8 cellular contexts compared by ENCODE assay signal in genomic region chr1:157138220-157139124, GRCh38. TPM values are rescaled to one million over a fixed set of nuclear protein-coding genes. Genes with fewer than 3 reads are reported as not detected.
DNase-seq lines count a peak whose midpoint lies in the region; ATAC-seq and TF ChIP-seq lines count a peak whose summit lies in the region.

Gene ETV3, minus strand, starts transcription at chr1:157138395. Its CDS starts 2,043 bp downstream, at chr1:157136352.

- no peak for TF ChIP-seq CTCF in GM13976 (IDR thresholded peaks at IDR 0.05; ENCODE audit: borderline replicate concordance, control extremely low read depth, extremely low read depth, insufficient read depth, missing control alignments)
- peak in 2 of 4 experiments; percentile 1 to 8 for TF ChIP-seq CTCF in uterus (IDR thresholded peaks at IDR 0.05)

- under 1% methylated on average over 87 of the region's 87 CpGs for WGBS in right cardiac atrium

- in situ Hi-C loops in GM13976 (cut with MboI; ENCODE audit: low sequenced_read_pairs, unreplicated experiment) = no loop called here

- H3K27ac ChIP-seq in angular gyrus (ENCODE audit: low read depth, low read length) (peak within 1 kb of the TSS; percentile 89), right cardiac atrium (ENCODE audit: low read length) (peak within 1 kb of the TSS; percentile 95), uterus (peak within 1 kb of the TSS; percentile 91 to 97)

- H3K27me3 ChIP-seq in right cardiac atrium (ENCODE audit: control insufficient read depth, insufficient read depth) (no peaks in the 10 kb centered on the region), uterus (no peaks in the 10 kb centered on the region)

- H3K4me3 ChIP-seq in right cardiac atrium (ENCODE audit: low read length) (peak within 1 kb of the TSS; percentile 63), uterus (peak within 1 kb of the TSS; percentile 92 to 100)

- peaks cover 3% of the 10 kb centered on the region for H3K4me1 ChIP-seq in right cardiac atrium (ENCODE audit: control insufficient read depth, insufficient read depth, low read length)
- H3K4me1 ChIP-seq in uterus = peaks cover 0 to 10% of the 10 kb centered on the region in 2 donors

- no peaks in the 10 kb centered on the region for H3K36me3 ChIP-seq in uterus

- peak; percentile 80 for ATAC-seq in HG02840 (IDR thresholded peaks at IDR 0.05; ENCODE audit: low FRiP score, unreplicated experiment)
- peak; percentile 99 for ATAC-seq in right cardiac atrium

- peak; percentile 79 to 94 for TF ChIP-seq POLR2A in uterus (IDR thresholded peaks at IDR 0.05)

- intact Hi-C loops in right cardiac atrium (cut with DNase I) (no loop called here), uterus (cut with DNase I; ENCODE audit: low total_unique reads) (no loop called here)

- H3K9me3 ChIP-seq in right cardiac atrium (ENCODE audit: control insufficient read depth, low read length) (no peaks in the 10 kb centered on the region), uterus (no peaks in the 10 kb centered on the region)

- DNase-seq in GM13976 (ENCODE audit: low spot score) = peak; percentile 95
- peak; percentile 75 for DNase-seq in NCI-H1694 (lab: John Stamatoyannopoulos, UW)
- peak; percentile 72 to 93 (median 87) for DNase-seq in T-helper 2 cell
- peak; percentile 92 to 96 (median 95) for DNase-seq in right cardiac atrium
- peak; percentile 90 for DNase-seq in putamen (ENCODE audit: low spot score)
- DNase-seq in uterus = peak; percentile 91 to 93

RNA-seq across cellular contexts. Expression of gene ETV3, which starts in this region (rescaled TPM):
- total RNA-seq in right cardiac atrium = 10 to 100 TPM; 18.2 to 22.9 (median 19.1) TPM
- polyA plus RNA-seq in right cardiac atrium = 6.5 TPM
- 10 to 100 TPM in 3 of 4 donors, 1 to 10 TPM in 1; 4.4 to 30.1 (median 19.6) TPM for total RNA-seq in uterus

Comparison
In these comparisons a context has a peak if more than half of its experiments do, and no peak if none do; other contexts are left out.
1. Peak in every context shown above with its lines: DNase-seq, ATAC-seq, H3K4me3 ChIP-seq and H3K27ac ChIP-seq.